Comparison of ENCODE assay signal across 8 cellular contexts in genomic region chr2:169131587-169132512, GRCh38.
DNase-seq lines count a peak whose midpoint lies in the region; ATAC-seq, FAIRE-seq and TF ChIP-seq lines count a peak whose summit lies in the region.

No MANE protein-coding gene starts in this region.

- H3K4me2 ChIP-seq in HepG2 (ENCODE audit: low read depth, low read length): no peak overlapping the region

- WGBS in HepG2 (ENCODE audit: low lambda C conversion rate): 19% methylated on average over 9 of the region's 9 CpGs

- ATAC-seq in GM18502 (IDR thresholded peaks at IDR 0.05; ENCODE audit: poor library complexity, unreplicated experiment) (peak; percentile 79), HG02981 (IDR thresholded peaks at IDR 0.05; ENCODE audit: unreplicated experiment) (peak; percentile 83), HepG2 (peak; percentile 59)

- H3K4me3 ChIP-seq in cardiac fibroblast (replicated peaks in 1 of 2; ENCODE audit: low read depth in 2 of 2, low read length in 2 of 2): no peak overlapping the region
- no peak overlapping the region for H3K4me3 ChIP-seq in HepG2 (replicated peaks in 1 of 3; ENCODE audit: insufficient read depth in 1 of 3, low read depth in 2 of 3, low read length in 3 of 3)
- H3K4me3 ChIP-seq in vagina: no peak overlapping the region

- H3K27ac ChIP-seq in HepG2 (ENCODE audit: extremely low read length, insufficient read depth, low read length) (no peak overlapping the region), vagina (no peak overlapping the region)

- POLR2A ChIA-PET in HepG2 (lab: Yijun Ruan, JAX): no interaction called here

- peak; percentile 72 for FAIRE-seq in HepG2 (lab: Jason Lieb, UNC)

- no peaks in the 10 kb centered on the region for H4K20me1 ChIP-seq in HepG2 (ENCODE audit: insufficient read depth, low read length)

- H3K9ac ChIP-seq in HepG2 (ENCODE audit: insufficient read depth, low read depth, low read length): no peak overlapping the region

- TF ChIP-seq CTCF in cardiac fibroblast (IDR thresholded peaks at IDR 0.05; ENCODE audit: low read depth, low read length) (peak; percentile 68), HepG2 (CRISPR knock-in tag; IDR thresholded peaks at IDR 0.05) (peak; percentile 79), vagina (IDR thresholded peaks at IDR 0.05) (peak; percentile 47 to 67 (median 54))

- H3K36me3 ChIP-seq in HepG2 (replicated peaks in 1 of 2; ENCODE audit: control insufficient read depth in 1 of 2, insufficient read depth in 2 of 2, low read length in 2 of 2): no peaks in the 10 kb centered on the region
- no peaks in the 10 kb centered on the region for H3K36me3 ChIP-seq in vagina

- TF ChIP-seq RAD21 in HepG2 (CRISPR knock-in tag; IDR thresholded peaks at IDR 0.05): no peak

- DNase-seq in AML-193 (lab: John Stamatoyannopoulos, UW): peak; percentile 73 to 74
- DNase-seq in NCI-H526 treated with DMSO at 0.1 percent for 48 hours (lab: John Stamatoyannopoulos, UW): peak; percentile 52
- DNase-seq in cardiac fibroblast (ENCODE audit: low read depth in 2 of 2): peak; percentile 74 to 84
- peak; percentile 40 for DNase-seq in HepG2 (ENCODE audit: low spot score)
- DNase-seq in vagina (ENCODE audit: extremely low spot score in 2 of 2): no peak
- no peak for DNase-seq in activated CD4-positive, alpha-beta T cell treated with anti-CD3 and anti-CD28 coated beads, Interleukin-2, amount 50 U/mL, for 4 hours

- H3K9me3 ChIP-seq in HepG2 (ENCODE audit: low read length) (no peaks in the 10 kb centered on the region), vagina (no peaks in the 10 kb centered on the region)

- in situ Hi-C loops in HepG2 (cut with HindIII; ENCODE audit: extremely low pct_ligation_motif_present, low pct_unique_long_range_greater_than_20kb): no loop called here

- H2AFZ ChIP-seq in HepG2 (ENCODE audit: low read length): no peak overlapping the region

- CTCF ChIA-PET in HepG2 (lab: Yijun Ruan, JAX; ENCODE audit: low intra/inter-chr PET ratio, low total read pairs): interaction anchor here (1.2 to 2.1 kb wide), 3 partner anchors 22 to 173 kb away, joined by 5 to 19 read pairs (median 8); no protein-coding TSS in a partner anchor

- no peaks in the 10 kb centered on the region for H3K79me2 ChIP-seq in HepG2 (ENCODE audit: insufficient read depth, low read length)

- peaks cover 0 to 11% of the 10 kb centered on the region in 2 experiments; a peak in 3 of 5 replicates for H3K27me3 ChIP-seq in HepG2 (ENCODE audit: control insufficient read depth in 1 of 2, insufficient read depth in 2 of 2, low read length in 2 of 2)
- no peaks in the 10 kb centered on the region for H3K27me3 ChIP-seq in vagina

- H3K4me1 ChIP-seq in HepG2 (ENCODE audit: insufficient read depth, low read length) (no peaks in the 10 kb centered on the region), vagina (no peaks in the 10 kb centered on the region)

- no peak for TF ChIP-seq POLR2A in HepG2 (IDR thresholded peaks at IDR 0.05; ENCODE audit: insufficient read depth in 1 of 2, low read depth in 2 of 2, low read length in 2 of 2)
- no peak for TF ChIP-seq POLR2A in vagina (IDR thresholded peaks at IDR 0.05)

- no TSS peak for BruUV-seq in HepG2 (replicated peaks; lab: Mats Ljungman, UMichigan)

- intact Hi-C loops in HepG2 (cut with micrococcal nuclease; ENCODE audit: unreplicated experiment) (loop anchor here (1.0 to 2.0 kb wide), 2 partner anchors 23 to 171 kb away; no protein-coding TSS in a partner anchor), vagina (cut with DNase I) (no loop called here)

- TF ChIP-seq EP300 in HepG2 (IDR thresholded peaks at IDR 0.05; ENCODE audit: low read depth in 2 of 2, low read length in 2 of 2): no peak
- no peak for TF ChIP-seq EP300 in HepG2 (CRISPR knock-in tag; IDR thresholded peaks at IDR 0.05; ENCODE audit: borderline replicate concordance)

TF ChIP-seq in HepG2, 621 proteins besides CTCF, POLR2A, EP300 and RAD21:
- peak; percentile 14; the same call in 1 of the 2 replicates for TF ChIP-seq CEBPB (IDR thresholded peaks at IDR 0.05; ENCODE audit: borderline replicate concordance, low read depth, low read length)
- 0 out of 2 replicates have a peak, but pooled peaks have one; percentile 18 for TF ChIP-seq CEBPG (CRISPR knock-in tag; IDR thresholded peaks at IDR 0.05)
- TF ChIP-seq ZNF101 (CRISPR knock-in tag; IDR thresholded peaks at IDR 0.05; ENCODE audit: borderline replicate concordance, low read depth): no peak
- no peak for TF ChIP-seq ZNF850 (CRISPR knock-in tag; conservative IDR thresholded peaks at IDR 0.05)
- no peak for TF ChIP-seq ZBTB21 (CRISPR knock-in tag; IDR thresholded peaks at IDR 0.05)
- no peak for TF ChIP-seq SMAD1 (CRISPR knock-in tag; IDR thresholded peaks at IDR 0.05; ENCODE audit: borderline replicate concordance, low read depth)
- peak; percentile 64; the same call in 1 of the 2 replicates for TF ChIP-seq ARID3A (IDR thresholded peaks at IDR 0.05; ENCODE audit: low read depth, low read length)
- no peak for TF ChIP-seq AGO2 (optimal IDR thresholded peaks at IDR 0.05; ENCODE audit: low read depth, low read length)
- TF ChIP-seq ZFP36L1 (CRISPR knock-in tag; IDR thresholded peaks at IDR 0.05): no peak
- peak; percentile 28 for TF ChIP-seq STAG1 (CRISPR knock-in tag; IDR thresholded peaks at IDR 0.05)
- TF ChIP-seq MAFF (IDR thresholded peaks at IDR 0.05; ENCODE audit: low read depth, low read length): no peak
- no peak for TF ChIP-seq RFX1 (IDR thresholded peaks at IDR 0.05)
- TF ChIP-seq ZEB1 (IDR thresholded peaks at IDR 0.05; ENCODE audit: insufficient replicate concordance, low read depth): no peak
- no peak for TF ChIP-seq TOPORS (CRISPR knock-in tag; IDR thresholded peaks at IDR 0.05)
- no peak for TF ChIP-seq IKZF1 (IDR thresholded peaks at IDR 0.05)
- TF ChIP-seq SMC3 (IDR thresholded peaks at IDR 0.05; ENCODE audit: low read length): peak; percentile 62
- TF ChIP-seq MIXL1 (CRISPR knock-in tag; IDR thresholded peaks at IDR 0.05): peak; percentile 41; the same call in 1 of the 2 replicates
- no peak for TF ChIP-seq TCF12 (IDR thresholded peaks at IDR 0.05)
- TF ChIP-seq TCF12 (CRISPR knock-in tag; IDR thresholded peaks at IDR 0.05): no peak
- no peak for TF ChIP-seq ZNF446 (CRISPR knock-in tag; IDR thresholded peaks at IDR 0.05)
- TF ChIP-seq HIC2 (CRISPR knock-in tag; IDR thresholded peaks at IDR 0.05; ENCODE audit: low read depth): no peak
- no peak for TF ChIP-seq THAP7 (CRISPR knock-in tag; IDR thresholded peaks at IDR 0.05)

Comparison
In these comparisons a context has a peak if more than half of its experiments do, and no peak if none do; other contexts are left out.
1. DNase-seq: peak in AML-193 (2 of 2), NCI-H526 treated with DMSO at 0.1 percent for 48 hours (single experiment), cardiac fibroblast (2 of 2) and HepG2 (single experiment); none in vagina (0 of 2) and activated CD4-positive, alpha-beta T cell treated with anti-CD3 and anti-CD28 coated beads, Interleukin-2, amount 50 U/mL, for 4 hours (0 of 2).
2. Peak in every context shown above with its lines, with median percentiles within 50 percentile points of each other: ATAC-seq and CTCF ChIP-seq.